In the genomic region with DNA sequence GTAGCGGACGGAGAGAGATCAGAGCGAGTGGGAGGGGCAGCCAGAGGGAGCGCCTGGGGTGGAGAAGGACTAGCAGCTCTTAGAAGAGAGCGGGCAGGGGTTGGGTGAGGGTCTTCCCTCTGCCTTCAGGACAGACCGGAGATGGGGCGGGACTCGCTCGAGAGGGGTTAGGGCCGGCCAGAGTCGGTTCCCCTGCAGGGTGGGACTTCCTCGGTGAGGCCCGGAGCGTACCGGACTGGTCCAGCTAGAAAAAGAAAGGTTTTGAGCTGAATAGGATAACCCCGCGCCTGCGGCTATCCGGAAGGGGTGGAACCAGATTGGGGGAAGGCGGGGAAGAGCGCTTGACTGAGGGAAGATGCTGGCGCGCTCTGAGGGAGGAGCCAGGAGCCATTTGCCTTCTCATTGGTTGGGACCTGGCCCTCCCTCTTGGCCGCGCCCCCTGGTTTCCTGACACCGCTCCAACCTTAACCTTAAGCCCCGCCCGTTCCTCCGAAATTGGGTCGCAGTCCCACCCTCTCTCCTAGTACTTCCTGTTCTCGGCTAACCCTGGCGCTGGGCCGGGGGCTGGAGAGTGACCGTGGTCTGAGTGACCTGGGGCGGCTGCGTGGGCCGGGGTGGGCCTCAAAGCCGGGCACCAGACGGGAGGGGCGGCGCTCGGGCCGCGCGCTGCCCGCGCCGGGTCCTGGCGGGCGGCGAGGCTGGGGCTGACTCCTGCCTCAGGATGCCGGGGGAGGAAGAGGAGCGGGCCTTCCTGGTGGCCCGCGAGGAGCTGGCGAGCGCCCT, we compare ENCODE assay signal across 8 cellular contexts. TPM values are rescaled to one million over a fixed set of nuclear protein-coding genes. Genes with fewer than 3 reads are reported as not detected.
DNase-seq lines count a peak whose midpoint lies in the region; ATAC-seq and TF ChIP-seq lines count a peak whose summit lies in the region.

A gene (plus strand): TSS at position 521 of the 783 bp plus-strand sequence. CDS start 201 bp downstream, at position 722.

- peaks cover 34% of the 10 kb centered on the region for H3K36me3 ChIP-seq in right atrium auricular region
- peaks cover 0 to 34% of the 10 kb centered on the region in 2 donors for H3K36me3 ChIP-seq in vagina

- intact Hi-C loops in vagina (cut with DNase I): no loop called here

- H3K27ac ChIP-seq in angular gyrus (ENCODE audit: low read depth, low read length) (peak within 1 kb of the TSS; percentile 89), right atrium auricular region (peak within 1 kb of the TSS; percentile 91 to 92), vagina (peak within 1 kb of the TSS; percentile 87)

- H3K27me3 ChIP-seq in right atrium auricular region: no peaks in the 10 kb centered on the region
- no peaks in the 10 kb centered on the region for H3K27me3 ChIP-seq in vagina

- ATAC-seq in GM18498 (IDR thresholded peaks at IDR 0.05; ENCODE audit: unreplicated experiment) (peak; percentile 79), HG02938 (IDR thresholded peaks at IDR 0.05; ENCODE audit: unreplicated experiment) (peak; percentile 85)

- H3K4me1 ChIP-seq in right atrium auricular region: peaks cover 0 to 34% of the 10 kb centered on the region in 2 donors
- peaks cover 35% of the 10 kb centered on the region for H3K4me1 ChIP-seq in vagina

- TF ChIP-seq POLR2A in vagina (IDR thresholded peaks at IDR 0.05): peak in 1 of 2 donors; percentile 59

- DNase-seq in NCI-H187 (lab: John Stamatoyannopoulos, UW): peak; percentile 96 to 98
- peak; percentile 94 to 99 (median 98) for DNase-seq in T-helper 2 cell
- DNase-seq in right atrium auricular region (ENCODE audit: low spot score): peak; percentile 99
- DNase-seq in putamen (ENCODE audit: low spot score): peak; percentile 99
- peak in 1 of 2 donors; percentile 98 for DNase-seq in vagina (ENCODE audit: extremely low spot score in 2 of 2)

- H3K9me3 ChIP-seq in right atrium auricular region: no peaks in the 10 kb centered on the region
- no peaks in the 10 kb centered on the region for H3K9me3 ChIP-seq in vagina

- TF ChIP-seq CTCF in right atrium auricular region (IDR thresholded peaks at IDR 0.05) (no peak), vagina (IDR thresholded peaks at IDR 0.05) (no peak)

- H3K4me3 ChIP-seq in right atrium auricular region (peak within 1 kb of the TSS; percentile 91 to 95), vagina (peak within 1 kb of the TSS; percentile 88 to 94)

RNA-seq across cellular contexts. Expression of the gene that starts here (rescaled TPM):
- total RNA-seq in right atrium auricular region: 10 to 100 TPM; 24.1 to 47.5 TPM
- total RNA-seq in vagina: 87.9 TPM
